ENCODE assay signal across 1 cellular context in the genomic region with DNA sequence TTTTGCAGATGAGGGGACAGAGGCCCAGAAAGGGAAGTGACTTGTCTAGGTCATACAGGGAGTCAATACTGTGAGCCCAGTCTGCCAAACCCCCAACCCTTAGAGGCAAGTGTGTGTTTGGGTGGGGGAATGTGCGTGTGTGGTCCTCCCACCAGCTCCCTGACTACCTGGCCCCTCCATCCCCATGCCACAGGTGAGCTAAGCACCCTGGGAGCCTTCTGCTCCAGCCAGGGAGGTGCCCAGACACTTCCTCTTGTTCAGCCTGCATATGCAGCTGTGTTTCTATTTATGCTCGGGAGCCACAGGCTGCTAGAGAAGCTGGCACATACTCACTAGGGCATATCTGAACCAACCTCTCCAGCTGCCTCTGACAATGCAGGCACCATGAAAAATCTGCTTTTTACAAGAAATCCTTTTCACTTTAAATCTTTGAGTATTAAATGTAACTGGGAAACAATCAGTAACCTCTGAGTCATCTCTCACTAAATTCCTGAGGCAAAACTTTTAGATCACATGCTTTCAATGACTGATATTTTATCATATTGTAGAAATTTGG.
A peak's percentile ranks its signal among the peaks of the same experiment; 100 is the strongest.
TF ChIP-seq lines count a peak whose summit lies in the region.

No MANE protein-coding gene starts in this region.

TF ChIP-seq in HCT116, 20 proteins besides CTCF, POLR2A, EP300 and RAD21 (continued from another document):
- TF ChIP-seq JUND (IDR thresholded peaks at IDR 0.05) (0 out of 2 replicates have a peak, but pooled peaks have one; percentile 3), FOSL1 (IDR thresholded peaks at IDR 0.05; ENCODE audit: low read depth) (peak; percentile 29; the same call in 1 of the 2 replicates)
TF ChIP-seq in HCT116: peak in this region for 2.
